8 cellular contexts compared by ENCODE assay signal in genomic region chr13:113411216-113412023, GRCh38. TPM values are rescaled to one million over a fixed set of nuclear protein-coding genes. Genes with fewer than 3 reads are reported as not detected.
DNase-seq lines count a peak whose midpoint lies in the region; ATAC-seq and TF ChIP-seq lines count a peak whose summit lies in the region.
"Had no signal": no experiment of that assay in that cellular context is flagged by ENCODE, and none has a peak within 500 bp of the region (broad histone marks: within the 10 kb centered on the region; RNA-seq: fewer than 3 reads in every experiment).

No MANE protein-coding gene starts in this region.

- no peak for TF ChIP-seq CTCF in hepatocyte (IDR thresholded peaks at IDR 0.05; ENCODE audit: poor library complexity)

- ATAC-seq in HG03025 (IDR thresholded peaks at IDR 0.05; ENCODE audit: low FRiP score, unreplicated experiment), result no peak

- WGBS in hepatocyte (ENCODE audit: low lambda C conversion rate, missing lambda C conversion rate), result 83% methylated on average over 30 of the region's 30 CpGs
- WGBS in urinary bladder, result 57% methylated on average over 30 of the region's 30 CpGs

- H3K4me2 ChIP-seq in hepatocyte, result no peak overlapping the region

- H3K4me3 ChIP-seq in hepatocyte (no peak overlapping the region), urinary bladder (ENCODE audit: low read depth, low read length) (no peak overlapping the region)
- H3K4me3 ChIP-seq: pancreas had no signal

- H3K9me2 ChIP-seq in hepatocyte (replicated peaks; ENCODE audit: insufficient read depth), result no peaks in the 10 kb centered on the region

- H4K20me1 ChIP-seq in hepatocyte (ENCODE audit: insufficient read depth, poor library complexity, severe bottlenecking), result no peaks in the 10 kb centered on the region

- DNase-seq in HT-29 (ENCODE audit: low spot score) (peak; percentile 65), astrocyte of the hippocampus (ENCODE audit: low read depth, low spot score) (peak; percentile 94), hepatocyte (ENCODE audit: low spot score) (peak; percentile 53)
- no peak for DNase-seq in stimulated activated CD4-positive, alpha-beta T cell treated with anti-CD3 and anti-CD28 coated beads, Interleukin-12 subunit alpha, Interleukin-12 subunit beta, amount 100 ng/mL, for 4 hours
- DNase-seq in activated CD4-positive, alpha-beta T cell treated with anti-CD3 and anti-CD28 coated beads for 4 hours, result no peak

- H3K27me3 ChIP-seq in hepatocyte, result no peaks in the 10 kb centered on the region
- H3K27me3 ChIP-seq: pancreas had no signal

- no peak overlapping the region for H2AFZ ChIP-seq in hepatocyte

- H3K36me3 ChIP-seq in hepatocyte (replicated peaks; ENCODE audit: insufficient read depth, low read depth) (no peaks in the 10 kb centered on the region), urinary bladder (ENCODE audit: insufficient read depth) (no peaks in the 10 kb centered on the region)
- H3K36me3 ChIP-seq: pancreas had no signal

- peaks cover 11% of the 10 kb centered on the region for H3K4me1 ChIP-seq in hepatocyte (ENCODE audit: insufficient read depth)
- H3K4me1 ChIP-seq in urinary bladder (ENCODE audit: insufficient read depth), result no peaks in the 10 kb centered on the region
- H3K4me1 ChIP-seq: pancreas had no signal

- no peaks in the 10 kb centered on the region for H3K79me2 ChIP-seq in hepatocyte

- H3K27ac ChIP-seq in hepatocyte, result peak overlapping the region; percentile 78
- peak overlapping the region; percentile 65 for H3K27ac ChIP-seq in urinary bladder (ENCODE audit: low read depth)
- H3K27ac ChIP-seq: pancreas had no signal

- no peaks in the 10 kb centered on the region for H3K9me3 ChIP-seq in hepatocyte (ENCODE audit: low read depth)
- H3K9me3 ChIP-seq: pancreas had no signal

RNA-seq across cellular contexts. Expression of gene ADPRHL1, which starts 41.9 kb away (rescaled TPM):
- 1.8 and 3.3 TPM in 2 replicates for total RNA-seq in HT-29 (2014; rRNA removed; shearing (Covaris generic))
- 1.1 and 1.2 TPM in 2 replicates for total RNA-seq in hepatocyte
- 0.58 and 1.0 TPM in 2 replicates for polyA plus RNA-seq in hepatocyte
- 6.0 TPM for total RNA-seq in urinary bladder
- polyA plus RNA-seq in urinary bladder, result 2.6 TPM

RNA-seq across cellular contexts. Expression of gene GRTP1, which starts 47.5 kb away (rescaled TPM):
- 55.9 and 66.4 TPM in 2 replicates for total RNA-seq in HT-29 (2014; rRNA removed; shearing (Covaris generic))
- total RNA-seq in hepatocyte (20.3 and 22.7 TPM in 2 replicates), urinary bladder (3.9 TPM)
- polyA plus RNA-seq in hepatocyte (20.4 and 22.1 TPM in 2 replicates), urinary bladder (8.4 TPM)

Comparison
In these comparisons a context has a peak if more than half of its experiments do, and no peak if none do; other contexts are left out.
1. DNase-seq: peak in HT-29 (single experiment), astrocyte of the hippocampus (single experiment) and hepatocyte (single experiment); none in stimulated activated CD4-positive, alpha-beta T cell treated with anti-CD3 and anti-CD28 coated beads, Interleukin-12 subunit alpha, Interleukin-12 subunit beta, amount 100 ng/mL, for 4 hours (single experiment) and activated CD4-positive, alpha-beta T cell treated with anti-CD3 and anti-CD28 coated beads for 4 hours (0 of 2).